In the genomic region with DNA sequence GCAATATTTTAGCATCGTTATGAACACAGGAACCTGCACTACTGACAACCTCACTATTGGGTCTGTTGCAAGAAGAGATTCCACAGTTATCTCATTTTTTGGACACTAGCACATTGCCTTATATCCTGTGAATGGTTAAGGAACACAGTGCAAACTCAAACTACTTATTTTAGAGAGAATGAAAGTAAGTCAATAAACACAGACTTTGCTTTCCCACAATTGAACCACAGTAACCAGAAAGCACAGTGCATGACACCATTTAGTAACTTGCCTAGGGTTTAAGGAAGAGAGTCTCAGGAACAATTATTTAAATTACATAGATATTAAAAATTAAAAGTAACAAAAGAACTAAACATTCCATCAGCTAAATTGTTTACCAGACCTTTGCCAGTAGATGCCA, we compare ENCODE assay signal across 6 cellular contexts.
"Had no signal": no experiment of that assay in that cellular context is flagged by ENCODE, and none has a peak within 500 bp of the region (broad histone marks: within the 10 kb centered on the region; RNA-seq: fewer than 3 reads in every experiment).

No MANE protein-coding gene starts in this region.

- H3K27ac Mint-ChIP-seq: IgD-negative memory B cell had no signal

- DNase-seq: IMR-90, KBM-7 had no signal

- H3K4me1 Mint-ChIP-seq: IgD-negative memory B cell had no signal

- H3K27me3 Mint-ChIP-seq: IgD-negative memory B cell had no signal

- H3K27ac ChIP-seq: HL-60 had no signal

- ATAC-seq: HepG2, K562 had no signal

- H3K36me3 Mint-ChIP-seq: IgD-negative memory B cell had no signal

- H3K4me3 ChIP-seq: K562 had no signal

- H3K4me3 Mint-ChIP-seq: IgD-negative memory B cell had no signal
